Comparison of ENCODE assay signal across 8 cellular contexts in genomic region chr16:46395391-46395921, GRCh38.
DNase-seq lines count a peak whose midpoint lies in the region; FAIRE-seq and TF ChIP-seq lines count a peak whose summit lies in the region.
"Not testable (repeated sequence)": the region's sequence is repeated elsewhere in the genome, so short reads cannot be mapped to it uniquely, and the experiment has no call there.

No MANE protein-coding gene starts in this region.

- H3K4me1 ChIP-seq in prostate gland (replicated peaks) = not testable (repeated sequence)

- H3K4me3 ChIP-seq in fibroblast of villous mesenchyme (ENCODE audit: low read depth, low read length); prostate gland: not testable (repeated sequence)

- H3K27me3 ChIP-seq in prostate gland (replicated peaks; ENCODE audit: insufficient read depth) = not testable (repeated sequence)

- DNase-seq in Ammon's horn (ENCODE audit: low spot score) (peak; percentile 35), HT-29 (ENCODE audit: low spot score) (peak; percentile 23), RCC 7860 (ENCODE audit: low spot score) (peak; percentile 34), amniotic epithelial cell (ENCODE audit: low read depth) (peak; percentile 11), ecto neural progenitor cell (ENCODE audit: low spot score) (peak; percentile 56), fibroblast of villous mesenchyme (ENCODE audit: low read depth) (peak; percentile 18), lung microvascular endothelial cell (ENCODE audit: low read depth in 2 of 2) (peak; percentile 15 to 16), prostate gland (ENCODE audit: low spot score) (peak; percentile 47)

- H3K9me3 ChIP-seq in prostate gland = not testable (repeated sequence)

- not testable (repeated sequence) for TF ChIP-seq POLR2A in prostate gland (IDR thresholded peaks at IDR 0.05)

- not testable (repeated sequence) for FAIRE-seq in RCC 7860 (lab: Jason Lieb, UNC)

- H3K27ac ChIP-seq in prostate gland = not testable (repeated sequence)

- 79% methylated on average over 23 of the region's 23 CpGs for WGBS in prostate gland

- H3K36me3 ChIP-seq in prostate gland = not testable (repeated sequence)

- not testable (repeated sequence) for TF ChIP-seq CTCF in fibroblast of villous mesenchyme (IDR thresholded peaks at IDR 0.05; ENCODE audit: insufficient read depth, low read depth, low read length); prostate gland (IDR thresholded peaks at IDR 0.05)

- intact Hi-C loops in prostate gland (cut with DNase I) = not testable (repeated sequence)
